ENCODE assay signal across 1 cellular context in the genomic region with DNA sequence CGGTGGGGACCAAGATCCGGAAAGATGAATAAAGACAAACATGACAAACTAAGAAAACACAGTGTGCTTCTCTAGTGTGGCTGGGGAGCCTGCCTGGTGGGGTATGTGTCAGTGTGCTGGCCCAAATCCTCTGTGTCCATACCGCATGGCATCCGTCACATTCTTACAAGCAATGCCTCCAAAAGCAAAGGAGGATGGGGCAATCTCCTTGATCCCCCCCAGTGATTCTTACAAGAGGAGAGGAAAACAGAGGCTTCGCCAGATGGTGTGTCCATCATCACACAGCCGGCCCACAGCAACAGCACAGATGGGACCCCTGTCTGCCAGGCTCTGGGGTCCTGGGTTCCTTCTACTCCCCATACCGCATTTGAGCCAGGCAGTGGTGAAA.
TF ChIP-seq lines count a peak whose summit lies in the region.

No MANE protein-coding gene starts in this region.

TF ChIP-seq in HCT116, 20 proteins besides CTCF, POLR2A, EP300 and RAD21:
- TF ChIP-seq ZFX (IDR thresholded peaks at IDR 0.05), result no peak
- no peak for TF ChIP-seq SRF (IDR thresholded peaks at IDR 0.05; ENCODE audit: low read depth)
- TF ChIP-seq, protein P1, sequence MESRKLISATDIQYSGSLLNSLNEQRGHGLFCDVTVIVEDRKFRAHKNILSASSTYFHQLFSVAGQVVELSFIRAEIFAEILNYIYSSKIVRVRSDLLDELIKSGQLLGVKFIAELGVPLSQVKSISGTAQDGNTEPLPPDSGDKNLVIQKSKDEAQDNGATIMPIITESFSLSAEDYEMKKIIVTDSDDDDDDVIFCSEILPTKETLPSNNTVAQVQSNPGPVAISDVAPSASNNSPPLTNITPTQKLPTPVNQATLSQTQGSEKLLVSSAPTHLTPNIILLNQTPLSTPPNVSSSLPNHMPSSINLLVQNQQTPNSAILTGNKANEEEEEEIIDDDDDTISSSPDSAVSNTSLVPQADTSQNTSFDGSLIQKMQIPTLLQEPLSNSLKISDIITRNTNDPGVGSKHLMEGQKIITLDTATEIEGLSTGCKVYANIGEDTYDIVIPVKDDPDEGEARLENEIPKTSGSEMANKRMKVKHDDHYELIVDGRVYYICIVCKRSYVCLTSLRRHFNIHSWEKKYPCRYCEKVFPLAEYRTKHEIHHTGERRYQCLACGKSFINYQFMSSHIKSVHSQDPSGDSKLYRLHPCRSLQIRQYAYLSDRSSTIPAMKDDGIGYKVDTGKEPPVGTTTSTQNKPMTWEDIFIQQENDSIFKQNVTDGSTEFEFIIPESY (IDR thresholded peaks at IDR 0.05; ENCODE audit: extremely low read depth, insufficient replicate concordance, low read length), result no peak
- no peak for TF ChIP-seq EZH2phosphoT487 (IDR thresholded peaks at IDR 0.05; ENCODE audit: borderline replicate concordance)
- TF ChIP-seq POLR2AphosphoS5 (IDR thresholded peaks at IDR 0.05; ENCODE audit: low read depth, low read length), result no peak
- no peak for TF ChIP-seq ELF1 (IDR thresholded peaks at IDR 0.05; ENCODE audit: borderline replicate concordance, low read depth)
- no peak for TF ChIP-seq SP1 (IDR thresholded peaks at IDR 0.05; ENCODE audit: low read depth)
- TF ChIP-seq, protein P2, sequence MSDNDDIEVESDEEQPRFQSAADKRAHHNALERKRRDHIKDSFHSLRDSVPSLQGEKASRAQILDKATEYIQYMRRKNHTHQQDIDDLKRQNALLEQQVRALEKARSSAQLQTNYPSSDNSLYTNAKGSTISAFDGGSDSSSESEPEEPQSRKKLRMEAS (IDR thresholded peaks at IDR 0.05), result no peak
- no peak for TF ChIP-seq FOSL1 (IDR thresholded peaks at IDR 0.05; ENCODE audit: low read depth)
- no peak for TF ChIP-seq JUND (IDR thresholded peaks at IDR 0.05)
- no peak for TF ChIP-seq SIN3A (IDR thresholded peaks at IDR 0.05; ENCODE audit: low read depth)
- no peak for TF ChIP-seq CEBPB (IDR thresholded peaks at IDR 0.05; ENCODE audit: low read depth)
- TF ChIP-seq, protein P3, sequence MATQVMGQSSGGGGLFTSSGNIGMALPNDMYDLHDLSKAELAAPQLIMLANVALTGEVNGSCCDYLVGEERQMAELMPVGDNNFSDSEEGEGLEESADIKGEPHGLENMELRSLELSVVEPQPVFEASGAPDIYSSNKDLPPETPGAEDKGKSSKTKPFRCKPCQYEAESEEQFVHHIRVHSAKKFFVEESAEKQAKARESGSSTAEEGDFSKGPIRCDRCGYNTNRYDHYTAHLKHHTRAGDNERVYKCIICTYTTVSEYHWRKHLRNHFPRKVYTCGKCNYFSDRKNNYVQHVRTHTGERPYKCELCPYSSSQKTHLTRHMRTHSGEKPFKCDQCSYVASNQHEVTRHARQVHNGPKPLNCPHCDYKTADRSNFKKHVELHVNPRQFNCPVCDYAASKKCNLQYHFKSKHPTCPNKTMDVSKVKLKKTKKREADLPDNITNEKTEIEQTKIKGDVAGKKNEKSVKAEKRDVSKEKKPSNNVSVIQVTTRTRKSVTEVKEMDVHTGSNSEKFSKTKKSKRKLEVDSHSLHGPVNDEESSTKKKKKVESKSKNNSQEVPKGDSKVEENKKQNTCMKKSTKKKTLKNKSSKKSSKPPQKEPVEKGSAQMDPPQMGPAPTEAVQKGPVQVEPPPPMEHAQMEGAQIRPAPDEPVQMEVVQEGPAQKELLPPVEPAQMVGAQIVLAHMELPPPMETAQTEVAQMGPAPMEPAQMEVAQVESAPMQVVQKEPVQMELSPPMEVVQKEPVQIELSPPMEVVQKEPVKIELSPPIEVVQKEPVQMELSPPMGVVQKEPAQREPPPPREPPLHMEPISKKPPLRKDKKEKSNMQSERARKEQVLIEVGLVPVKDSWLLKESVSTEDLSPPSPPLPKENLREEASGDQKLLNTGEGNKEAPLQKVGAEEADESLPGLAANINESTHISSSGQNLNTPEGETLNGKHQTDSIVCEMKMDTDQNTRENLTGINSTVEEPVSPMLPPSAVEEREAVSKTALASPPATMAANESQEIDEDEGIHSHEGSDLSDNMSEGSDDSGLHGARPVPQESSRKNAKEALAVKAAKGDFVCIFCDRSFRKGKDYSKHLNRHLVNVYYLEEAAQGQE (IDR thresholded peaks at IDR 0.05; ENCODE audit: low read depth), result no peak
- TF ChIP-seq CBX3 (IDR thresholded peaks at IDR 0.05; ENCODE audit: low read depth), result no peak
- no peak for TF ChIP-seq TCF7L2 (IDR thresholded peaks at IDR 0.05; ENCODE audit: borderline replicate concordance, extremely low read depth, insufficient read depth, insufficient read length)
- TF ChIP-seq EGR1 (IDR thresholded peaks at IDR 0.05; ENCODE audit: low read depth), result no peak
- TF ChIP-seq EZH2 (IDR thresholded peaks at IDR 0.05), result no peak
- TF ChIP-seq, protein P4, sequence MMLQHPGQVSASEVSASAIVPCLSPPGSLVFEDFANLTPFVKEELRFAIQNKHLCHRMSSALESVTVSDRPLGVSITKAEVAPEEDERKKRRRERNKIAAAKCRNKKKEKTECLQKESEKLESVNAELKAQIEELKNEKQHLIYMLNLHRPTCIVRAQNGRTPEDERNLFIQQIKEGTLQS (IDR thresholded peaks at IDR 0.05), result no peak
